Comparison of ENCODE assay signal across 21 cellular contexts in the genomic region with DNA sequence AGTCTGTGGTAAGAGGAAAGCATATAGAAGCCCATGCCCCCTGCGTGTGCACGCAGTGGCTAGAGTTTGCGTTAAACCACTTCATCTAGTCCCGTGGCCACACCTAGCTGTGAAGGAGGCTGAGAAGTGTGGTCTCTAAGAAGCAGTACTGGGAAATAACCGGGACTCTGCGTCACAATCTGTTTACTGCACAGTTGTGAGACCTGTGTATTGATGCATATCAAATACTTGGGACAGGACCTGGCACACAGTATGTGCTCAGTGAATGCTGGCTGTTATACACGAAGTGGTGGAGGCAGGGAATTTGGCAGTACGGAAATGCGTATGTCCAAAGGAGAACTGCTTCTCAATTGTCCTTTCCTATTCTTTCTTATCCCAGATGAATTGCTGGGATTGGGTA.
A peak's percentile ranks its signal among the peaks of the same experiment; 100 is the strongest.
DNase-seq lines count a peak whose midpoint lies in the region; ATAC-seq and TF ChIP-seq lines count a peak whose summit lies in the region.
"Had no signal": no experiment of that assay in that cellular context is flagged by ENCODE, and none has a peak within 500 bp of the region (broad histone marks: within the 10 kb centered on the region; RNA-seq: fewer than 3 reads in every experiment).

No MANE protein-coding gene starts in this region.

- no peak for TF ChIP-seq EP300 in suprapubic skin (IDR thresholded peaks at IDR 0.05)

- intact Hi-C loops in left colon (cut with DNase I, micrococcal nuclease), result no loop called here

- H3K27me3 ChIP-seq in GM23338 (ENCODE audit: insufficient read depth) (no peaks in the 10 kb centered on the region), suprapubic skin (no peaks in the 10 kb centered on the region)
- H3K27me3 ChIP-seq: BLaER1 treated with 17β-estradiol and CSF1 and Interleukin-3, amounts not matched to agents 10 nM and 100 nM; Peyer's patch had no signal

- H4K20me1 ChIP-seq in GM23338 (replicated peaks; ENCODE audit: insufficient read depth), result no peaks in the 10 kb centered on the region
- H4K20me1 ChIP-seq: BLaER1 treated with 17β-estradiol and CSF1 and Interleukin-3, amounts not matched to agents 10 nM and 100 nM had no signal

- H3K4me1 Mint-ChIP-seq in GM23338, result peaks cover 12% of the 10 kb centered on the region
- H3K4me1 Mint-ChIP-seq in brain, result peaks cover 16% of the 10 kb centered on the region

- H3K27ac ChIP-seq in GM23338 (ENCODE audit: low read depth) (no peak overlapping the region), suprapubic skin (no peak overlapping the region)
- H3K27ac ChIP-seq: BLaER1 treated with 17β-estradiol and CSF1 and Interleukin-3, amounts not matched to agents 10 nM and 100 nM; Peyer's patch had no signal

- DNase-seq in GM23338 (ENCODE audit: low spot score) (no peak), left colon (no peak), superior temporal gyrus (ENCODE audit: extremely low spot score) (peak; percentile 14), suprapubic skin (ENCODE audit: low spot score in 2 of 2) (no peak)
- DNase-seq: AML-193; CD4-positive, alpha-beta T cell; H7; Karpas-422; NCI-H1092; NCI-H1417 treated with DMSO at 0.1 percent for 48 hours; NCI-H1694 treated with DMSO at 0.1 percent for 48 hours; NCI-H2081; NCI-H226; NCI-H510A; NCI-H69; Peyer's patch; SHP77 treated with DMSO at 0.1 percent for 48 hours had no signal

- H3K36me3 Mint-ChIP-seq in GM23338 (ENCODE audit: low read depth), result no peaks in the 10 kb centered on the region; the same call in 2 of the 3 replicates
- H3K36me3 Mint-ChIP-seq in brain, result no peaks in the 10 kb centered on the region

- no peaks in the 10 kb centered on the region for H3K79me2 ChIP-seq in GM23338 (replicated peaks; ENCODE audit: insufficient read depth)

- H2AFZ ChIP-seq in GM23338, result peak overlapping the region; percentile 11; the same call in 1 of the 2 replicates

- H3K27me3 Mint-ChIP-seq in GM23338 (ENCODE audit: insufficient read depth, low read depth, poor library complexity), result peaks cover 7% of the 10 kb centered on the region
- peaks cover 4% of the 10 kb centered on the region for H3K27me3 Mint-ChIP-seq in brain

- H3K9me3 Mint-ChIP-seq in GM23338 (peaks cover 5% of the 10 kb centered on the region; the same call in 2 of the 3 replicates), brain (no peaks in the 10 kb centered on the region)
- H3K9me3 Mint-ChIP-seq: CD4-positive, alpha-beta T cell had no signal

- H3K27ac Mint-ChIP-seq in GM23338, result peak overlapping the region; percentile 16; the same call in 1 of the 2 replicates
- peak overlapping the region in 3 of 5 experiments; percentile 10 to 61 (median 39) for H3K27ac Mint-ChIP-seq in brain
- H3K27ac Mint-ChIP-seq: CD4-positive, alpha-beta T cell had no signal

- no peaks in the 10 kb centered on the region for H3K9me3 ChIP-seq in suprapubic skin
- H3K9me3 ChIP-seq: Peyer's patch had no signal

- no peak for TF ChIP-seq CTCF in GM23338 (conservative IDR thresholded peaks at IDR 0.05; ENCODE audit: low read depth in 2 of 2)
- no peak for TF ChIP-seq CTCF in brain (conservative IDR thresholded peaks at IDR 0.05)
- TF ChIP-seq CTCF in suprapubic skin (IDR thresholded peaks at IDR 0.05), result no peak

- H3K9me2 ChIP-seq in GM23338 (ENCODE audit: insufficient read depth), result no peaks in the 10 kb centered on the region

- no peaks in the 10 kb centered on the region for H3F3A ChIP-seq in GM23338 (replicated peaks; ENCODE audit: low read depth)

- H3K36me3 ChIP-seq in GM23338 (ENCODE audit: insufficient read depth), result no peaks in the 10 kb centered on the region
- no peaks in the 10 kb centered on the region for H3K36me3 ChIP-seq in suprapubic skin
- H3K36me3 ChIP-seq: BLaER1 treated with 17β-estradiol and CSF1 and Interleukin-3, amounts not matched to agents 10 nM and 100 nM; Peyer's patch had no signal

- ATAC-seq in GM23338 (no peak), left colon (peak; percentile 10), HG02571 (IDR thresholded peaks at IDR 0.05; ENCODE audit: unreplicated experiment) (no peak), HG03521 (IDR thresholded peaks at IDR 0.05; ENCODE audit: unreplicated experiment) (no peak)

- H3K4me1 ChIP-seq in GM23338 (ENCODE audit: insufficient read depth) (no peaks in the 10 kb centered on the region), suprapubic skin (no peaks in the 10 kb centered on the region)
- H3K4me1 ChIP-seq: BLaER1 treated with 17β-estradiol and CSF1 and Interleukin-3, amounts not matched to agents 10 nM and 100 nM; Peyer's patch had no signal

- TF ChIP-seq POLR2A in suprapubic skin (IDR thresholded peaks at IDR 0.05), result no peak

- no peak overlapping the region for H3K4me2 ChIP-seq in GM23338
- H3K4me2 ChIP-seq: BLaER1 treated with 17β-estradiol and CSF1 and Interleukin-3, amounts not matched to agents 10 nM and 100 nM had no signal

- WGBS in suprapubic skin, result 92% methylated on average over 9 of the region's 9 CpGs

- H3K4me3 Mint-ChIP-seq in GM23338, result no peak overlapping the region
- H3K4me3 Mint-ChIP-seq in brain, result no peak overlapping the region
- H3K4me3 Mint-ChIP-seq: CD4-positive, alpha-beta T cell had no signal

- no peak overlapping the region for H3K4me3 ChIP-seq in GM23338
- H3K4me3 ChIP-seq in suprapubic skin, result no peak overlapping the region
- H3K4me3 ChIP-seq: BLaER1 treated with 17β-estradiol and CSF1 and Interleukin-3, amounts not matched to agents 10 nM and 100 nM; Peyer's patch had no signal

TF ChIP-seq in GM23338, 12 proteins besides CTCF, POLR2A, EP300 and RAD21 (continues in another document):
- TF ChIP-seq NANOG (IDR thresholded peaks at IDR 0.05; ENCODE audit: borderline replicate concordance) (no peak), EZH2phosphoT487 (IDR thresholded peaks at IDR 0.05; ENCODE audit: unreplicated experiment) (no peak), CREB1 (CRISPR knock-in tag; IDR thresholded peaks at IDR 0.05; ENCODE audit: low read depth) (no peak), EZH2 (IDR thresholded peaks at IDR 0.05; ENCODE audit: low read depth, unreplicated experiment) (no peak), ZNF114 (CRISPR knock-in tag; IDR thresholded peaks at IDR 0.05) (no peak), STAT1 (IDR thresholded peaks at IDR 0.05; ENCODE audit: unreplicated experiment) (no peak), ZNF331 (CRISPR knock-in tag; IDR thresholded peaks at IDR 0.05; ENCODE audit: low read depth) (no peak), POLR2AphosphoS5 (IDR thresholded peaks at IDR 0.05; ENCODE audit: low read depth) (no peak), JUNB (IDR thresholded peaks at IDR 0.05; ENCODE audit: unreplicated experiment) (no peak)
- TF ChIP-seq, protein P1, sequence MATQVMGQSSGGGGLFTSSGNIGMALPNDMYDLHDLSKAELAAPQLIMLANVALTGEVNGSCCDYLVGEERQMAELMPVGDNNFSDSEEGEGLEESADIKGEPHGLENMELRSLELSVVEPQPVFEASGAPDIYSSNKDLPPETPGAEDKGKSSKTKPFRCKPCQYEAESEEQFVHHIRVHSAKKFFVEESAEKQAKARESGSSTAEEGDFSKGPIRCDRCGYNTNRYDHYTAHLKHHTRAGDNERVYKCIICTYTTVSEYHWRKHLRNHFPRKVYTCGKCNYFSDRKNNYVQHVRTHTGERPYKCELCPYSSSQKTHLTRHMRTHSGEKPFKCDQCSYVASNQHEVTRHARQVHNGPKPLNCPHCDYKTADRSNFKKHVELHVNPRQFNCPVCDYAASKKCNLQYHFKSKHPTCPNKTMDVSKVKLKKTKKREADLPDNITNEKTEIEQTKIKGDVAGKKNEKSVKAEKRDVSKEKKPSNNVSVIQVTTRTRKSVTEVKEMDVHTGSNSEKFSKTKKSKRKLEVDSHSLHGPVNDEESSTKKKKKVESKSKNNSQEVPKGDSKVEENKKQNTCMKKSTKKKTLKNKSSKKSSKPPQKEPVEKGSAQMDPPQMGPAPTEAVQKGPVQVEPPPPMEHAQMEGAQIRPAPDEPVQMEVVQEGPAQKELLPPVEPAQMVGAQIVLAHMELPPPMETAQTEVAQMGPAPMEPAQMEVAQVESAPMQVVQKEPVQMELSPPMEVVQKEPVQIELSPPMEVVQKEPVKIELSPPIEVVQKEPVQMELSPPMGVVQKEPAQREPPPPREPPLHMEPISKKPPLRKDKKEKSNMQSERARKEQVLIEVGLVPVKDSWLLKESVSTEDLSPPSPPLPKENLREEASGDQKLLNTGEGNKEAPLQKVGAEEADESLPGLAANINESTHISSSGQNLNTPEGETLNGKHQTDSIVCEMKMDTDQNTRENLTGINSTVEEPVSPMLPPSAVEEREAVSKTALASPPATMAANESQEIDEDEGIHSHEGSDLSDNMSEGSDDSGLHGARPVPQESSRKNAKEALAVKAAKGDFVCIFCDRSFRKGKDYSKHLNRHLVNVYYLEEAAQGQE (IDR thresholded peaks at IDR 0.05; ENCODE audit: unreplicated experiment), result no peak
- TF ChIP-seq, protein P2, sequence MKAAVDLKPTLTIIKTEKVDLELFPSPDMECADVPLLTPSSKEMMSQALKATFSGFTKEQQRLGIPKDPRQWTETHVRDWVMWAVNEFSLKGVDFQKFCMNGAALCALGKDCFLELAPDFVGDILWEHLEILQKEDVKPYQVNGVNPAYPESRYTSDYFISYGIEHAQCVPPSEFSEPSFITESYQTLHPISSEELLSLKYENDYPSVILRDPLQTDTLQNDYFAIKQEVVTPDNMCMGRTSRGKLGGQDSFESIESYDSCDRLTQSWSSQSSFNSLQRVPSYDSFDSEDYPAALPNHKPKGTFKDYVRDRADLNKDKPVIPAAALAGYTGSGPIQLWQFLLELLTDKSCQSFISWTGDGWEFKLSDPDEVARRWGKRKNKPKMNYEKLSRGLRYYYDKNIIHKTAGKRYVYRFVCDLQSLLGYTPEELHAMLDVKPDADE (IDR thresholded peaks at IDR 0.05), result no peak
